12 cellular contexts compared by ENCODE assay signal in genomic region chr1:234216116-234216703, GRCh38.
A peak's percentile ranks its signal among the peaks of the same experiment; 100 is the strongest.
DNase-seq lines count a peak whose midpoint lies in the region; ATAC-seq, FAIRE-seq and TF ChIP-seq lines count a peak whose summit lies in the region.
"Had no signal": no experiment of that assay in that cellular context is flagged by ENCODE, and none has a peak within 500 bp of the region (broad histone marks: within the 10 kb centered on the region; RNA-seq: fewer than 3 reads in every experiment).

No MANE protein-coding gene starts in this region.

- FAIRE-seq in GM19239 (lab: Jason Lieb, UNC) = peak; percentile 21
- FAIRE-seq: RCC 7860 had no signal

- peak; percentile 2 for TF ChIP-seq CTCF in GM10266 (IDR thresholded peaks at IDR 0.05; ENCODE audit: control insufficient read depth, insufficient read depth, low read depth, missing control alignments)

- no peaks in the 10 kb centered on the region for H3K36me3 ChIP-seq in endocrine pancreas (ENCODE audit: control insufficient read depth, insufficient read depth, low read length)
- H3K36me3 ChIP-seq: upper lobe of right lung had no signal

- DNase-seq in GM10266 (ENCODE audit: extremely low spot score) (peak; percentile 66), GM19239 (ENCODE audit: insufficient read length, low spot score) (no peak), 8988T (no peak), DMS53 treated with DMSO at 0.1 percent for 48 hours (lab: John Stamatoyannopoulos, UW; ENCODE audit: unreplicated experiment) (no peak)
- DNase-seq: retina, T1000, upper lobe of right lung had no signal

- no peaks in the 10 kb centered on the region for H3K27me3 ChIP-seq in endocrine pancreas (ENCODE audit: control insufficient read depth, insufficient read depth, low read length)

- H3K4me3 ChIP-seq in endocrine pancreas (ENCODE audit: control insufficient read depth, insufficient read depth, low read length) = no peak overlapping the region
- H3K4me3 ChIP-seq: upper lobe of right lung had no signal

- no peaks in the 10 kb centered on the region for H3K4me1 ChIP-seq in endocrine pancreas (ENCODE audit: control insufficient read depth, insufficient read depth, low read length)

- peak; percentile 42 for ATAC-seq in HG03442 (IDR thresholded peaks at IDR 0.05; ENCODE audit: unreplicated experiment)
- no peak for ATAC-seq in GM21515 (IDR thresholded peaks at IDR 0.05; ENCODE audit: unreplicated experiment)
- no peak for ATAC-seq in GM21786 (IDR thresholded peaks at IDR 0.05; ENCODE audit: unreplicated experiment)
- ATAC-seq: upper lobe of right lung had no signal

- peak overlapping the region; percentile 34 for H3K9ac ChIP-seq in endocrine pancreas (ENCODE audit: control insufficient read depth, insufficient read depth, low read length)

- H3K9me3 ChIP-seq in endocrine pancreas (ENCODE audit: control insufficient read depth, low read length) = no peaks in the 10 kb centered on the region
- H3K9me3 ChIP-seq: upper lobe of right lung had no signal
